ENCODE assay signal across 1 cellular context in the genomic region with DNA sequence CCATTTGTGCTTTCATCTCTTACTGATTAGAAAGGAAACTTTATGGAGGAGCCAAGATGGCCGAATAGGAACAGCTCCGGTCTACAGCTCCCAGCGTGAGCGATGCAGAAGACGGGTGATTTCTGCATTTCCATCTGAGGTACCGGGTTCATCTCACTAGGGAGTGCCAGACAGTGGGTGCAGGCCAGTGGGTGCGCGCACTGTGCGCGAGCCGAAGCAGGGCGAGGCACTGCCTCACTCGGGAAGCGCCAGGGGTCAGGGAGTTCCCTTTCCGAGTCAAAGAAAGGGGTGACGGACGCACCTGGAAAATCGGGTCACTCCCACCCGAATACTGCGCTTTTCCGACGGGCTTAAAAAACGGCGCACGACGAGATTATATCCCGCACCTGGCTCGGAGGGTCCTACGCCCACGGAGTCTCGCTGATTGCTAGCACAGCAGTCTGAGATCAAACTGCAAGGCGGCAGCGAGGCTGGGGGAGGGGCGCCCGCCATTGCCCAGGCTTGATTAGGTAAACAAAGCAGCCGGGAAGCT.
TF ChIP-seq lines count a peak whose summit lies in the region.

No MANE protein-coding gene starts in this region.

TF ChIP-seq in H1, 55 proteins besides CTCF, POLR2A, EP300 and RAD21:
- 0 out of 2 replicates have a peak, but pooled peaks have one; percentile 31 for TF ChIP-seq YY1 (IDR thresholded peaks at IDR 0.05; ENCODE audit: low read depth, low read length)
